8 cellular contexts compared by ENCODE assay signal in genomic region chr12:53727310-53728041, GRCh38. TPM values are rescaled to one million over a fixed set of nuclear protein-coding genes. Genes with fewer than 3 reads are reported as not detected.
DNase-seq lines count a peak whose midpoint lies in the region; ATAC-seq and TF ChIP-seq lines count a peak whose summit lies in the region.

CALCOCO1 (minus strand) TSS chr12:53727452; CDS start chr12:53725242, 2,210 bp downstream.

- no peak for TF ChIP-seq CTCF in natural killer cell (IDR thresholded peaks at IDR 0.05)

- H3K36me3 ChIP-seq in H7 (replicated peaks; ENCODE audit: control insufficient read depth, insufficient read depth, low read length) = no peaks in the 10 kb centered on the region

- peak within 1 kb of the TSS; percentile 63 for H3K4me3 ChIP-seq in H7 (ENCODE audit: insufficient read depth, low read depth, low read length)

- H3K27me3 Mint-ChIP-seq in natural killer cell (ENCODE audit: low read depth in 2 of 2) = peaks cover 4 to 10% of the 10 kb centered on the region in 2 donors

- peaks cover 7% of the 10 kb centered on the region for H3K36me3 Mint-ChIP-seq in natural killer cell

- H3K4me3 Mint-ChIP-seq in natural killer cell = peak within 1 kb of the TSS; percentile 93

- no peaks in the 10 kb centered on the region; the same call in 1 of the 2 replicates for H3K27me3 ChIP-seq in H7 (ENCODE audit: control insufficient read depth, insufficient read depth, low read length)

- peak within 1 kb of the TSS; percentile 90 to 92 for H3K27ac Mint-ChIP-seq in natural killer cell

- H3K9me3 Mint-ChIP-seq in natural killer cell = no peaks in the 10 kb centered on the region

- peak; percentile 99 for DNase-seq in ELF-1 (ENCODE audit: low read depth, low spot score)
- peak; percentile 96 for DNase-seq in H7
- DNase-seq in M059J (ENCODE audit: low read depth) = peak; percentile 98
- DNase-seq in SHP77 (lab: John Stamatoyannopoulos, UW) = peak; percentile 98 to 99
- DNase-seq in activated effector memory CD4-positive, alpha-beta T cell treated with Interleukin-2 at 50 U/mL for 16 hours = peak; percentile 96
- peak; percentile 96 for DNase-seq in fibroblast of peridontal ligament (ENCODE audit: extremely low read depth)
- peak; percentile 92 for DNase-seq in natural killer cell
- DNase-seq in stimulated activated naive CD4-positive, alpha-beta T cell treated with Interleukin-2 at 50 U/mL for 16 hours (lab: John Stamatoyannopoulos, UW) = peak; percentile 98

- H3K4me1 Mint-ChIP-seq in natural killer cell = peaks cover 30 to 36% of the 10 kb centered on the region in 2 donors

- ATAC-seq in natural killer cell = peak; percentile 92 to 99 (median 94)

- intact Hi-C loops in natural killer cell (cut with micrococcal nuclease) = loop anchor here (1.0 kb wide), 3 partner anchors 19 to 227 kb away; partner anchors contain the start of gene ATP5MC2

RNA-seq across cellular contexts. Expression of gene CALCOCO1, which starts in this region (rescaled TPM):
- 17.3 and 18.7 TPM in 2 replicates for total RNA-seq in H7 (2014; rRNA removed; shearing (Covaris generic))
- 28.3 and 47.3 TPM in 2 replicates for total RNA-seq in M059J (2014; rRNA removed; shearing (Covaris generic))
- 100 to 1,000 TPM; 215 to 256 (median 226) TPM for total RNA-seq in natural killer cell

Comparison
In these comparisons a context has a peak if more than half of its experiments do, and no peak if none do; other contexts are left out.
1. Peak in every context shown above with its lines: DNase-seq, ATAC-seq and H3K4me3 ChIP-seq.